ENCODE assay signal across 14 cellular contexts in genomic region chr12:106908561-106908960, GRCh38. TPM values are rescaled to one million over a fixed set of nuclear protein-coding genes. Genes with fewer than 3 reads are reported as not detected.
DNase-seq lines count a peak whose midpoint lies in the region; ATAC-seq lines count a peak whose summit lies in the region.
"Had no signal": no experiment of that assay in that cellular context is flagged by ENCODE, and none has a peak within 500 bp of the region (broad histone marks: within the 10 kb centered on the region; RNA-seq: fewer than 3 reads in every experiment).

No MANE protein-coding gene starts in this region.

- no peaks in the 10 kb centered on the region for H4K20me1 ChIP-seq in BLaER1
- peaks cover 0 to 83% (median 5%) of the 10 kb centered on the region in 11 experiments; a peak in 10 of 22 replicates for H4K20me1 ChIP-seq in BLaER1 treated with 17β-estradiol and CSF1 and Interleukin-3, amounts not matched to agents 10 nM and 100 nM

- no peaks in the 10 kb centered on the region for H3K36me3 Mint-ChIP-seq in activated T-helper 17 cell treated with anti-CD3 and anti-CD28 coated beads, Interleukin-2, amount 50 U/mL, for 72 hours (ENCODE audit: low read depth)
- H3K36me3 Mint-ChIP-seq: CD8-positive, alpha-beta memory T cell had no signal

- no peak for ATAC-seq in activated T-helper 17 cell treated with anti-CD3 and anti-CD28 coated beads, Interleukin-2, amount 50 U/mL, for 72 hours (replicated peaks)
- ATAC-seq in right cardiac atrium: no peak

- intact Hi-C loops in right cardiac atrium (cut with DNase I): no loop called here

- peak overlapping the region; percentile 75 for H3K4me2 ChIP-seq in BLaER1
- peak overlapping the region in 6 of 11 experiments; percentile 32 to 77 (median 50); a peak in 12 of 22 replicates for H3K4me2 ChIP-seq in BLaER1 treated with 17β-estradiol and CSF1 and Interleukin-3, amounts not matched to agents 10 nM and 100 nM

- H3K9me3 ChIP-seq in BLaER1: no peaks in the 10 kb centered on the region
- peaks cover 0 to 7% (median 0%) of the 10 kb centered on the region in 11 experiments; a peak in 4 of 22 replicates for H3K9me3 ChIP-seq in BLaER1 treated with 17β-estradiol and CSF1 and Interleukin-3, amounts not matched to agents 10 nM and 100 nM (replicated peaks in 1 of 11)
- no peaks in the 10 kb centered on the region for H3K9me3 ChIP-seq in right cardiac atrium (ENCODE audit: control insufficient read depth, low read length)

- H3K4me3 ChIP-seq in BLaER1 (no peak overlapping the region), right cardiac atrium (ENCODE audit: low read length) (no peak overlapping the region)
- H3K4me3 ChIP-seq in BLaER1 treated with 17β-estradiol and CSF1 and Interleukin-3, amounts not matched to agents 10 nM and 100 nM: no peak overlapping the region

- no peak overlapping the region for H3K27ac ChIP-seq in BLaER1
- H3K27ac ChIP-seq in BLaER1 treated with 17β-estradiol and CSF1 and Interleukin-3, amounts not matched to agents 10 nM and 100 nM: no peak overlapping the region
- no peak overlapping the region for H3K27ac ChIP-seq in right cardiac atrium (ENCODE audit: low read length)

- H3K27me3 ChIP-seq in BLaER1: no peaks in the 10 kb centered on the region
- H3K27me3 ChIP-seq in BLaER1 treated with 17β-estradiol and CSF1 and Interleukin-3, amounts not matched to agents 10 nM and 100 nM: peaks cover 0 to 99% (median 34%) of the 10 kb centered on the region in 11 experiments; a peak in 12 of 22 replicates
- H3K27me3 ChIP-seq in right cardiac atrium (ENCODE audit: control insufficient read depth, insufficient read depth): no peaks in the 10 kb centered on the region

- H3K36me3 ChIP-seq in BLaER1: no peaks in the 10 kb centered on the region
- no peaks in the 10 kb centered on the region for H3K36me3 ChIP-seq in BLaER1 treated with 17β-estradiol and CSF1 and Interleukin-3, amounts not matched to agents 10 nM and 100 nM

- no peak overlapping the region for H3K4me3 Mint-ChIP-seq in activated T-helper 17 cell treated with anti-CD3 and anti-CD28 coated beads, Interleukin-2, amount 50 U/mL, for 72 hours
- H3K4me3 Mint-ChIP-seq: CD4-positive, alpha-beta T cell; CD8-positive, alpha-beta memory T cell had no signal

- peaks cover 8% of the 10 kb centered on the region for H3K4me1 Mint-ChIP-seq in activated T-helper 17 cell treated with anti-CD3 and anti-CD28 coated beads, Interleukin-2, amount 50 U/mL, for 72 hours

- H3K9me3 Mint-ChIP-seq in activated T-helper 17 cell treated with anti-CD3 and anti-CD28 coated beads, Interleukin-2, amount 50 U/mL, for 72 hours: no peaks in the 10 kb centered on the region
- H3K9me3 Mint-ChIP-seq: CD4-positive, alpha-beta T cell; CD8-positive, alpha-beta memory T cell had no signal

- H3K4me1 ChIP-seq in BLaER1: peaks cover 45% of the 10 kb centered on the region
- H3K4me1 ChIP-seq in BLaER1 treated with 17β-estradiol and CSF1 and Interleukin-3, amounts not matched to agents 10 nM and 100 nM: peaks cover 13 to 44% (median 21%) of the 10 kb centered on the region in 10 experiments; a peak in 19 of 20 replicates
- no peaks in the 10 kb centered on the region for H3K4me1 ChIP-seq in right cardiac atrium (ENCODE audit: control insufficient read depth, insufficient read depth, low read length)

- H3K9ac ChIP-seq in BLaER1: no peak overlapping the region
- no peak overlapping the region for H3K9ac ChIP-seq in BLaER1 treated with 17β-estradiol and CSF1 and Interleukin-3, amounts not matched to agents 10 nM and 100 nM

- no peak for DNase-seq in NCI-H2029 (lab: John Stamatoyannopoulos, UW)
- DNase-seq in retina: no peak
- DNase-seq in right cardiac atrium: no peak
- DNase-seq: CD4-positive, alpha-beta T cell; CD8-positive, alpha-beta memory T cell; DMS 273 treated with DMSO at 0.1 percent for 48 hours; DMS79; GF-D8; H7; HCEC 1CT had no signal

- H3K27ac Mint-ChIP-seq in activated T-helper 17 cell treated with anti-CD3 and anti-CD28 coated beads, Interleukin-2, amount 50 U/mL, for 72 hours: peak overlapping the region; percentile 58
- H3K27ac Mint-ChIP-seq: CD14-positive monocyte; CD4-positive, alpha-beta T cell had no signal

- H3K27me3 Mint-ChIP-seq in activated T-helper 17 cell treated with anti-CD3 and anti-CD28 coated beads, Interleukin-2, amount 50 U/mL, for 72 hours: peaks cover 5% of the 10 kb centered on the region

- 78% methylated on average over 3 of the region's 3 CpGs for whole genome bisulfite sequencing in right cardiac atrium

RNA-seq across cellular contexts. Expression of gene TMEM263, which starts 47.1 kb away (rescaled TPM):
- total RNA-seq in activated T-helper 17 cell treated with anti-CD3 and anti-CD28 coated beads, Interleukin-2, amount 50 U/mL, for 72 hours: 10 to 100 TPM; 40.9 to 62.3 TPM
- 10 to 100 TPM; 55.4 to 69.9 (median 63.6) TPM for total RNA-seq in right cardiac atrium
- polyA plus RNA-seq in right cardiac atrium: 25.1 TPM
